Comparison of ENCODE assay signal across 8 cellular contexts in the genomic region with DNA sequence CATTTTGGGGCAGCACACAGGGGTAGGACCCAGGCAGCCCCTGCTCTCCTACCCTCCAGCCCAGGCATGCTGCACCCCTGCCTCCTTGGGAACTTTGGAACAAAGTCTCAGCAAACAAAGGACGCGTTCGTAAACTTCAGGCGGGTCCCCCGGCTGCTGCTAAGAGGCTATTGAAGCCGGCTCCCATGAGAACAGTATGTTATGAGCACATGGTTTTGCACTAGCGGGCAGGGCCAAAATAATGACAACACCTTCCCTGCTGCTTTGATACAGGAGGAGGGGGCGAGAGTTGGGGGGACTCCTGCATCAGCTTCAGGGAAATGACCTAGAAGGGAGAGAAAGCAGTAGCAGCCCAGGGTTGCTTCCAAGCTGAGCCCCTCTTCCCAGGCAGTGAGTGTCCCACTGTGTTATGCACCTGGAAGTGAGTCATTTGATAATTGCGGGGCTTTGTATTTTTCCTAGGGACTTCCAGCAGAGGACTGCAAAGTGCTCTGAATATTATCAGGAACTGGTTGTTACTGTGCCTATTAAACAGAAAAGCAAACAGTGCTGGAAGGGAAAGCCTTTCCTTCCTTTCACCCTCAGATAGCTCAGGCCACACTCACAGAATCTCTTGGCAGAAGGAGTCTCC.
DNase-seq lines count a peak whose midpoint lies in the region; ATAC-seq and TF ChIP-seq lines count a peak whose summit lies in the region.

No MANE protein-coding gene starts in this region.

- H3K4me1 ChIP-seq in subcutaneous abdominal adipose tissue (ENCODE audit: control insufficient read depth in 5 of 5, insufficient read depth in 5 of 5, low read length in 5 of 5) = peaks cover 48 to 99% (median 74%) of the 10 kb centered on the region in 5 donors

- ATAC-seq in GM21825 (IDR thresholded peaks at IDR 0.05; ENCODE audit: unreplicated experiment) (no peak), HG03469 (IDR thresholded peaks at IDR 0.05; ENCODE audit: unreplicated experiment) (no peak)

- H3K9me3 Mint-ChIP-seq in activated naive CD4-positive, alpha-beta T cell treated with anti-CD3 and anti-CD28 coated beads, Interleukin-2, amount 50 U/mL, for 24 hours = no peaks in the 10 kb centered on the region

- no peaks in the 10 kb centered on the region for H3K27me3 Mint-ChIP-seq in activated naive CD4-positive, alpha-beta T cell treated with anti-CD3 and anti-CD28 coated beads, Interleukin-2, amount 50 U/mL, for 24 hours

- peak overlapping the region; percentile 90 for H3K27ac Mint-ChIP-seq in activated naive CD4-positive, alpha-beta T cell treated with anti-CD3 and anti-CD28 coated beads, Interleukin-2, amount 50 U/mL, for 24 hours

- peak overlapping the region; percentile 87 for H3K27ac ChIP-seq in layer of hippocampus (ENCODE audit: low read depth, low read length)
- peak overlapping the region; percentile 94 for H3K27ac ChIP-seq in subcutaneous abdominal adipose tissue (ENCODE audit: low read depth, low read length)

- H3K27me3 ChIP-seq in layer of hippocampus (ENCODE audit: control insufficient read depth, insufficient read depth, low read length) (no peaks in the 10 kb centered on the region), subcutaneous abdominal adipose tissue (ENCODE audit: control insufficient read depth in 5 of 5, insufficient read depth in 4 of 5, low read length in 5 of 5) (no peaks in the 10 kb centered on the region)

- in situ Hi-C loops in astrocyte of the spinal cord (cut with HindIII; ENCODE audit: low sequenced_read_pairs) = no loop called here

- no peak for TF ChIP-seq CTCF in astrocyte of the spinal cord (IDR thresholded peaks at IDR 0.05; ENCODE audit: low read depth, low read length)

- peaks cover 98% of the 10 kb centered on the region for H3K4me1 Mint-ChIP-seq in activated naive CD4-positive, alpha-beta T cell treated with anti-CD3 and anti-CD28 coated beads, Interleukin-2, amount 50 U/mL, for 24 hours

- no peak for DNase-seq in activated naive CD4-positive, alpha-beta T cell treated with Interleukin-2 at 50 U/mL for 16 hours
- peak; percentile 91 for DNase-seq in astrocyte of the spinal cord (ENCODE audit: low read depth, low spot score)
- no peak for DNase-seq in putamen (ENCODE audit: low spot score)

- peaks cover 3% of the 10 kb centered on the region for H3K36me3 Mint-ChIP-seq in activated naive CD4-positive, alpha-beta T cell treated with anti-CD3 and anti-CD28 coated beads, Interleukin-2, amount 50 U/mL, for 24 hours

- peak overlapping the region; percentile 36 to 91 (median 42) for H3K9ac ChIP-seq in subcutaneous abdominal adipose tissue (ENCODE audit: low read length in 5 of 5)

- H3K4me3 Mint-ChIP-seq in activated naive CD4-positive, alpha-beta T cell treated with anti-CD3 and anti-CD28 coated beads, Interleukin-2, amount 50 U/mL, for 24 hours = peak overlapping the region; percentile 40

- H3K4me3 ChIP-seq in astrocyte of the spinal cord (ENCODE audit: low read depth, low read length) (no peak overlapping the region), subcutaneous abdominal adipose tissue (ENCODE audit: low read depth in 1 of 5, low read length in 5 of 5) (peak overlapping the region in 3 of 5 donors; percentile 5 to 36 (median 33))

- H3K36me3 ChIP-seq in subcutaneous abdominal adipose tissue (ENCODE audit: control insufficient read depth in 5 of 5, insufficient read depth in 5 of 5, low read length in 5 of 5) = peaks cover 0 to 4% (median 0%) of the 10 kb centered on the region in 5 donors

- no peaks in the 10 kb centered on the region for H3K9me3 ChIP-seq in subcutaneous abdominal adipose tissue (ENCODE audit: control insufficient read depth in 5 of 5, low read length in 5 of 5)
